Comparison of ENCODE assay signal across 8 cellular contexts in the genomic region with DNA sequence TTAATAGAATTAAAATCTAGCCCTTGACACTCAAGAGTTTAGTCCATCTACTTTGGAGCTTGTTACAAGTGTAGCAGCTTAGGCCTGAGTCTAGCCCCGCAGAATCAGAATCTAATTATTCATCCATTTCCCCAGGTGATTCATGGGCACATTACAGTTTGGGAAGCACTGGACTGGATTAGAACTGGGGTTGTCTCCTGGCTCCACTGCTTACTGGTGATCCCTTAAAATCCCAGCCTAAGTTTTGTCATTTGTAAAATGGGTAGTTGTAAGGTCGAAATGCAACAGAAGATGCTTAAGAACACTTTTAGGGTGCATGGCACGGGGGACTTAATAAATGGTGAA. TPM values are rescaled to one million over a fixed set of nuclear protein-coding genes. Genes with fewer than 3 reads are reported as not detected.
DNase-seq lines count a peak whose midpoint lies in the region; ATAC-seq and TF ChIP-seq lines count a peak whose summit lies in the region.

No MANE protein-coding gene starts in this region.

- no peak overlapping the region for H3K9ac ChIP-seq in OCI-LY3 (ENCODE audit: low read length)
- H3K9ac ChIP-seq in endocrine pancreas (ENCODE audit: control insufficient read depth, insufficient read depth, low read length) = peak overlapping the region; percentile 94

- intact Hi-C loops in CD8-positive, alpha-beta T cell (cut with DNase I, micrococcal nuclease) = loop anchor here (5.0 to 10.0 kb wide), 3 partner anchors 209 to 1179 kb away; a partner anchor contains a TSS

- H3K27me3 ChIP-seq in CD8-positive, alpha-beta T cell (ENCODE audit: insufficient read depth, low read length) = no peaks in the 10 kb centered on the region
- H3K27me3 ChIP-seq in OCI-LY3 (ENCODE audit: low read depth, low read length) (no peaks in the 10 kb centered on the region), endocrine pancreas (ENCODE audit: control insufficient read depth, insufficient read depth, low read length) (no peaks in the 10 kb centered on the region)

- no peak overlapping the region for H3K27ac Mint-ChIP-seq in CD8-positive, alpha-beta T cell
- H3K27ac Mint-ChIP-seq in nephron progenitor cell = no peak overlapping the region

- H3K4me1 Mint-ChIP-seq in CD8-positive, alpha-beta T cell (ENCODE audit: low read depth) = peaks cover 23% of the 10 kb centered on the region
- peaks cover 46% of the 10 kb centered on the region for H3K4me1 Mint-ChIP-seq in nephron progenitor cell

- no peaks in the 10 kb centered on the region for H3K9me3 ChIP-seq in CD8-positive, alpha-beta T cell (ENCODE audit: low read length)
- H3K9me3 ChIP-seq in OCI-LY3 (ENCODE audit: insufficient read depth, low read length) (no peaks in the 10 kb centered on the region), endocrine pancreas (ENCODE audit: control insufficient read depth, low read length) (no peaks in the 10 kb centered on the region)

- no peak overlapping the region for H3K4me3 ChIP-seq in CD8-positive, alpha-beta T cell (ENCODE audit: low read depth, low read length)
- peak overlapping the region; percentile 94 for H3K4me3 ChIP-seq in OCI-LY3 (ENCODE audit: low read length)
- H3K4me3 ChIP-seq in endocrine pancreas (ENCODE audit: control insufficient read depth, insufficient read depth, low read length) = peak overlapping the region; percentile 93

- peaks cover 7% of the 10 kb centered on the region for H3K4me1 ChIP-seq in CD8-positive, alpha-beta T cell (ENCODE audit: insufficient read depth, low read length)
- H3K4me1 ChIP-seq in OCI-LY3 (ENCODE audit: low read length) (peaks cover 22% of the 10 kb centered on the region), endocrine pancreas (ENCODE audit: control insufficient read depth, insufficient read depth, low read length) (peaks cover 7% of the 10 kb centered on the region)

- DNase-seq in CD8-positive, alpha-beta T cell = no peak
- DNase-seq in nephron progenitor cell (no peak), NCI-H1930 (lab: John Stamatoyannopoulos, UW) (no peak), inferior parietal cortex (ENCODE audit: extremely low spot score) (no peak)

- no peak for ATAC-seq in CD8-positive, alpha-beta T cell
- ATAC-seq in GM21447 (IDR thresholded peaks at IDR 0.05; ENCODE audit: unreplicated experiment) = no peak
- ATAC-seq in HG02938 (IDR thresholded peaks at IDR 0.05; ENCODE audit: unreplicated experiment) = no peak

- H2AFZ ChIP-seq in OCI-LY3 (ENCODE audit: low read depth, low read length) = no peak overlapping the region

- CTCF ChIA-PET in CD8-positive, alpha-beta T cell (lab: Charles Lee) = interaction anchor here (1.2 to 9.6 kb wide), 3 partner anchors 10 to 45 kb away, joined by 3 to 177 read pairs (median 45); no protein-coding TSS in a partner anchor

- no peak for TF ChIP-seq CTCF in CD8-positive, alpha-beta T cell (IDR thresholded peaks at IDR 0.05)
- TF ChIP-seq CTCF in OCI-LY3 (IDR thresholded peaks at IDR 0.05; ENCODE audit: low read depth, low read length) (no peak), nephron progenitor cell (IDR thresholded peaks at IDR 0.05) (no peak)

- no peaks in the 10 kb centered on the region for H3K9me3 Mint-ChIP-seq in CD8-positive, alpha-beta T cell
- H3K9me3 Mint-ChIP-seq in nephron progenitor cell = no peaks in the 10 kb centered on the region

- no peaks in the 10 kb centered on the region; the same call in 1 of the 2 replicates for H4K20me1 ChIP-seq in OCI-LY3 (ENCODE audit: insufficient read depth, low read length)

- peak overlapping the region; percentile 98 for H3K4me2 ChIP-seq in OCI-LY3 (ENCODE audit: low read length)

- peaks cover 6% of the 10 kb centered on the region for H3K36me3 Mint-ChIP-seq in CD8-positive, alpha-beta T cell
- H3K36me3 Mint-ChIP-seq in nephron progenitor cell (ENCODE audit: low read depth) = no peaks in the 10 kb centered on the region

- H3K27ac ChIP-seq in CD8-positive, alpha-beta T cell (ENCODE audit: low read depth, low read length) = no peak overlapping the region
- H3K27ac ChIP-seq in OCI-LY3 (ENCODE audit: low read length) = no peak overlapping the region

- H3K27me3 Mint-ChIP-seq in CD8-positive, alpha-beta T cell (ENCODE audit: low read depth) = no peaks in the 10 kb centered on the region
- H3K27me3 Mint-ChIP-seq in nephron progenitor cell (ENCODE audit: low read depth, poor library complexity) = peaks cover 4% of the 10 kb centered on the region

- H3K4me3 Mint-ChIP-seq in CD8-positive, alpha-beta T cell = peak overlapping the region; percentile 89
- H3K4me3 Mint-ChIP-seq in nephron progenitor cell = peak overlapping the region; percentile 94

- no peaks in the 10 kb centered on the region for H3K36me3 ChIP-seq in CD8-positive, alpha-beta T cell (ENCODE audit: insufficient read depth, low read length)
- H3K36me3 ChIP-seq in OCI-LY3 (replicated peaks; ENCODE audit: low read depth, low read length) = no peaks in the 10 kb centered on the region
- H3K36me3 ChIP-seq in endocrine pancreas (ENCODE audit: control insufficient read depth, insufficient read depth, low read length) = no peaks in the 10 kb centered on the region

- POLR2A ChIA-PET in CD8-positive, alpha-beta T cell (lab: Charles Lee) = interaction anchor here (0.9 to 2.8 kb wide), 4 partner anchors 10 to 140 kb away, joined by 4 to 14 read pairs (median 8); a partner anchor contains a TSS

- no peaks in the 10 kb centered on the region for H3K79me2 ChIP-seq in OCI-LY3 (ENCODE audit: low read length)

RNA-seq across cellular contexts. Expression of a gene that starts 1.3 kb away (rescaled TPM):
- total RNA-seq in CD8-positive, alpha-beta T cell = 1 to 10 TPM; 2.8 to 3.9 TPM

RNA-seq across cellular contexts. Expression of a gene that starts 42.8 kb away (rescaled TPM):
- not detected for total RNA-seq in CD8-positive, alpha-beta T cell

RNA-seq across cellular contexts. Expression of a gene that starts 54.1 kb away (rescaled TPM):
- 10 to 100 TPM; 26.5 to 27.8 TPM for total RNA-seq in CD8-positive, alpha-beta T cell
